In the genomic region with DNA sequence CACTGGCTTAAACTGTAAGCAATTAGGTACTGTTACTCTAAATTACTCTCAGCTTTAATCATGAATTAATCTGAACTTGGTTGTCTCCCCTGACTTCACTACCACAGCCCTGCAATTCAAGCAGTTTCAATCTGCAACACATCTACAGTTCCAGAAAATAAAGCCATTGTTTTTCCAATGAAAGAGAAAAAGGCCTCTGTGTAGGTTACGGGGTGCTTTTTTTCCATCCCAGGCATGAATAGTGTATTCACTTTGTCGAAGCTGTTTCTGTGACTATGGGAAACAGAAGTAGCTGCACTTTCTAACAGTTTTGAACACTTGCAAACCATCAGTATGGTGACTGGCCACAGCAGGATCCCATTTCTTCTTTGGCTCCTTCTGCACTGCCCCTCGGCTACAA, we compare ENCODE assay signal across 22 cellular contexts.
DNase-seq lines count a peak whose midpoint lies in the region; ATAC-seq and TF ChIP-seq lines count a peak whose summit lies in the region.
"Had no signal": no experiment of that assay in that cellular context is flagged by ENCODE, and none has a peak within 500 bp of the region (broad histone marks: within the 10 kb centered on the region; RNA-seq: fewer than 3 reads in every experiment).

No MANE protein-coding gene starts in this region.

- peak overlapping the region in 57 of 59 donors; percentile 2 to 90 (median 71) for H3K27ac ChIP-seq in dorsolateral prefrontal cortex
- H3K27ac ChIP-seq in layer of hippocampus (ENCODE audit: low read depth, low read length) = peak overlapping the region; percentile 72
- H3K27ac ChIP-seq in PC-9 = no peak overlapping the region

- H3K79me2 ChIP-seq in PC-9 (ENCODE audit: low read depth) = no peaks in the 10 kb centered on the region

- no peaks in the 10 kb centered on the region for H3K9me2 ChIP-seq in PC-9 (ENCODE audit: insufficient read depth)

- no peak overlapping the region for H2AFZ ChIP-seq in PC-9

- intact Hi-C loops in dorsolateral prefrontal cortex (cut with DNase I) = no loop called here
- intact Hi-C loops in sciatic nerve (cut with DNase I) = no loop called here
- intact Hi-C loops in PC-9 (cut with micrococcal nuclease; ENCODE audit: unreplicated experiment) = no loop called here

- POLR2A ChIA-PET in PC-9 (lab: Charles Lee; ENCODE audit: unreplicated experiment) = interaction anchor here (0.6 kb wide), 1 partner anchor 1064 kb away, joined by 3 read pairs; no protein-coding TSS in a partner anchor

- no peak overlapping the region for H3K4me2 ChIP-seq in PC-9

- ATAC-seq in sciatic nerve = peak; percentile 24
- no peak for ATAC-seq in GM18520 (IDR thresholded peaks at IDR 0.05; ENCODE audit: unreplicated experiment)
- ATAC-seq: CD8-positive, alpha-beta T cell; HCT116; Right ventricle myocardium inferior had no signal

- DNase-seq in COLO829 (ENCODE audit: low spot score) (peak; percentile 81), dorsolateral prefrontal cortex (no peak), sciatic nerve (ENCODE audit: low spot score) (no peak), kidney tubule cell (ENCODE audit: low spot score) (no peak), PC-9 (no peak)
- no peak for DNase-seq in activated T-cell treated with anti-CD3 and anti-CD28 coated beads, Interleukin-2, amount 50 U/mL, for 1 hour
- DNase-seq: 8988T; Calu3; CD8-positive, alpha-beta T cell; GOT3; KG1; NCI-H1092 treated with DMSO at 0.1 percent for 48 hours; NCI-H146; NCI-H2029; NCI-H345; NCI-H524 treated with DMSO at 0.1 percent for 48 hours; NCI-H82; OCI-M1 had no signal

- H3K9me3 ChIP-seq in PC-9 (ENCODE audit: insufficient read depth, low read depth) = no peaks in the 10 kb centered on the region; the same call in 1 of the 2 replicates

- BruUV-seq in PC-9 (replicated peaks; lab: Mats Ljungman, UMichigan) = no TSS peak

- peak in 5 of 56 donors; percentile 7 to 24 (median 15) for TF ChIP-seq CTCF in dorsolateral prefrontal cortex (IDR thresholded peaks at IDR 0.05 in 54 of 56, conservative IDR thresholded peaks at IDR 0.05 in 2 of 56; ENCODE audit: low read depth in 1 of 56, partially characterized antibody in 56 of 56)
- TF ChIP-seq CTCF in PC-9 (conservative IDR thresholded peaks at IDR 0.05) = no peak

- H3K4me1 ChIP-seq in PC-9 (replicated peaks; ENCODE audit: insufficient read depth) = no peaks in the 10 kb centered on the region

- H4K20me1 ChIP-seq in PC-9 (ENCODE audit: insufficient read depth) = no peaks in the 10 kb centered on the region

- CTCF ChIA-PET in PC-9 (lab: Charles Lee) = no interaction called here

- no peaks in the 10 kb centered on the region for H3K36me3 ChIP-seq in PC-9 (ENCODE audit: low read depth)

- H3K27me3 ChIP-seq in dorsolateral prefrontal cortex (no peaks in the 10 kb centered on the region), layer of hippocampus (ENCODE audit: control insufficient read depth, insufficient read depth, low read length) (no peaks in the 10 kb centered on the region), PC-9 (ENCODE audit: insufficient read depth, low read depth) (no peaks in the 10 kb centered on the region)

- H3K4me3 ChIP-seq in dorsolateral prefrontal cortex (peak overlapping the region in 17 of 59 donors; percentile 3 to 28 (median 17)), PC-9 (no peak overlapping the region)

- no peaks in the 10 kb centered on the region for H3F3A ChIP-seq in PC-9 (ENCODE audit: insufficient read depth, low read depth)
